15 cellular contexts compared by ENCODE assay signal in genomic region chr2:24024018-24024417, GRCh38. TPM values are rescaled to one million over a fixed set of nuclear protein-coding genes. Genes with fewer than 3 reads are reported as not detected.
DNase-seq lines count a peak whose midpoint lies in the region; ATAC-seq and TF ChIP-seq lines count a peak whose summit lies in the region.
"Had no signal": no experiment of that assay in that cellular context is flagged by ENCODE, and none has a peak within 500 bp of the region (broad histone marks: within the 10 kb centered on the region; RNA-seq: fewer than 3 reads in every experiment).

No MANE protein-coding gene starts in this region.

- H3K18ac ChIP-seq in trophoblast cell (ENCODE audit: low read length), result no peak overlapping the region

- H3K4me3 Mint-ChIP-seq in endodermal cell, result no peak overlapping the region
- H3K4me3 Mint-ChIP-seq: naive thymus-derived CD8-positive, alpha-beta T cell had no signal

- no peak overlapping the region for H4K12ac ChIP-seq in trophoblast cell (ENCODE audit: low read depth, low read length)

- H3K36me3 Mint-ChIP-seq in endodermal cell (ENCODE audit: low read depth), result peaks cover 22% of the 10 kb centered on the region

- peak; percentile 72 for TF ChIP-seq CTCF in endodermal cell (conservative IDR thresholded peaks at IDR 0.05)

- ATAC-seq in HG02840 (IDR thresholded peaks at IDR 0.05; ENCODE audit: low FRiP score, unreplicated experiment), result no peak
- no peak for ATAC-seq in GM18868 (IDR thresholded peaks at IDR 0.05; ENCODE audit: unreplicated experiment)
- ATAC-seq: naive thymus-derived CD8-positive, alpha-beta T cell had no signal

- H3K27ac Mint-ChIP-seq in endodermal cell, result peak overlapping the region; percentile 79

- 84% methylated on average over 12 of the region's 12 CpGs; no CpG with 5 or more reads in 1 of the 2 experiments for WGBS in endodermal cell (ENCODE audit: insufficient coverage in 1 of 2, insufficient read length in 1 of 2), 2 experiments
- no CpG with 5 or more reads among the region's 12 CpGs for WGBS in trophoblast cell (ENCODE audit: extremely low coverage, insufficient coverage, insufficient read length)

- H3K9me3 ChIP-seq in endodermal cell (ENCODE audit: control insufficient read depth, low read length) (no peaks in the 10 kb centered on the region), trophoblast cell (ENCODE audit: insufficient read depth, low read depth, low read length) (peaks cover 5% of the 10 kb centered on the region)
- H3K9me3 ChIP-seq: sigmoid colon had no signal

- H3K79me1 ChIP-seq in trophoblast cell (ENCODE audit: low read length), result no peaks in the 10 kb centered on the region

- no peak overlapping the region for H2BK120ac ChIP-seq in trophoblast cell (ENCODE audit: insufficient read depth, low read length, poor library complexity)

- no peak overlapping the region for H2BK12ac ChIP-seq in trophoblast cell (ENCODE audit: low read length)

- H3K79me2 ChIP-seq in trophoblast cell (ENCODE audit: control insufficient read depth, insufficient read depth, low read length, poor library complexity), result no peaks in the 10 kb centered on the region

- no peak overlapping the region for H2AFZ ChIP-seq in trophoblast cell (ENCODE audit: insufficient read depth, low read length, poor library complexity)

- no peak overlapping the region for H4K8ac ChIP-seq in trophoblast cell (ENCODE audit: low read depth, low read length)

- no peak overlapping the region for H4K91ac ChIP-seq in trophoblast cell (ENCODE audit: low read depth, low read length)

- no peak overlapping the region for H3K14ac ChIP-seq in trophoblast cell (ENCODE audit: low read length)

- peaks cover 17% of the 10 kb centered on the region for H3K4me1 Mint-ChIP-seq in endodermal cell

- H3K36me3 ChIP-seq in endodermal cell (ENCODE audit: control insufficient read depth, insufficient read depth, low read length), result peaks cover 5% of the 10 kb centered on the region
- H3K36me3 ChIP-seq in trophoblast cell (ENCODE audit: control insufficient read depth in 1 of 2, insufficient read depth in 2 of 2, low read length in 2 of 2), result peaks cover 11 to 15% of the 10 kb centered on the region in 2 experiments

- no peaks in the 10 kb centered on the region for H3K27me3 Mint-ChIP-seq in endodermal cell (ENCODE audit: insufficient read depth)
- H3K27me3 Mint-ChIP-seq: naive thymus-derived CD8-positive, alpha-beta T cell had no signal

- no peak overlapping the region for H2BK5ac ChIP-seq in trophoblast cell (ENCODE audit: low read depth, low read length, poor library complexity)

- no peak overlapping the region for H3K4ac ChIP-seq in trophoblast cell (ENCODE audit: low read depth, low read length)

- no peak overlapping the region for H3K4me2 ChIP-seq in trophoblast cell (ENCODE audit: low read length)
- H3K4me2 ChIP-seq: KMS-11 had no signal

- no peak overlapping the region for H3K4me3 ChIP-seq in endodermal cell (ENCODE audit: low read length)
- no peak overlapping the region for H3K4me3 ChIP-seq in trophoblast cell (ENCODE audit: low read depth, low read length)
- H3K4me3 ChIP-seq: sigmoid colon had no signal

- H3K4me1 ChIP-seq in endodermal cell (ENCODE audit: control insufficient read depth, insufficient read depth, low read length) (no peaks in the 10 kb centered on the region), trophoblast cell (ENCODE audit: control insufficient read depth in 1 of 2, insufficient read depth in 2 of 2, low read length in 2 of 2) (no peaks in the 10 kb centered on the region)
- H3K4me1 ChIP-seq: sigmoid colon had no signal

- no peaks in the 10 kb centered on the region for H3K9me3 Mint-ChIP-seq in endodermal cell
- H3K9me3 Mint-ChIP-seq: naive thymus-derived CD8-positive, alpha-beta T cell had no signal

- no peak overlapping the region for H3K23ac ChIP-seq in trophoblast cell (ENCODE audit: low read length)

- H3K27ac ChIP-seq in endodermal cell (ENCODE audit: low read depth, low read length) (no peak overlapping the region), trophoblast cell (ENCODE audit: low read depth, low read length) (no peak overlapping the region)
- H3K27ac ChIP-seq: KMS-11, sigmoid colon had no signal

- H3K27me3 ChIP-seq in endodermal cell (ENCODE audit: control insufficient read depth, insufficient read depth, low read length, poor library complexity, severe bottlenecking) (no peaks in the 10 kb centered on the region), trophoblast cell (ENCODE audit: insufficient read depth, low read length) (no peaks in the 10 kb centered on the region)
- H3K27me3 ChIP-seq: sigmoid colon had no signal

- peak; percentile 61 for DNase-seq in EH (ENCODE audit: low read depth)
- DNase-seq in LHCN-M2 (ENCODE audit: low read depth), result peak; percentile 8
- DNase-seq in endodermal cell, result peak; percentile 81
- DNase-seq in trophoblast cell, result peak; percentile 38 to 51
- DNase-seq in activated CD4-positive, alpha-beta T cell treated with anti-CD3 and anti-CD28 coated beads for 1 hour, result no peak
- DNase-seq: activated CD4-positive, alpha-beta T cell treated with anti-CD3 and anti-CD28 coated beads for 4 hours; activated gamma-delta T cell; DMS153; left cardiac atrium; naive thymus-derived CD8-positive, alpha-beta T cell; NCI-H1930; sigmoid colon had no signal

- H3K9ac ChIP-seq in endodermal cell (ENCODE audit: extremely low read depth, low read length, poor library complexity, severe bottlenecking), result no peak overlapping the region
- no peak overlapping the region for H3K9ac ChIP-seq in trophoblast cell (ENCODE audit: low read length)
- H3K9ac ChIP-seq: KMS-11 had no signal

- H2AK5ac ChIP-seq in trophoblast cell (ENCODE audit: low read length), result no peak overlapping the region

RNA-seq across cellular contexts. Expression of gene MFSD2B, which starts 14.1 kb away (rescaled TPM):
- total RNA-seq in LHCN-M2 (2014; rRNA removed), result 0.51 TPM in 1 of 2 replicates, not detected in the other
- 0.53 TPM for polyA plus RNA-seq in LHCN-M2 (2012)
- 1 to 10 TPM in 1 of 2 donors, under 1 TPM in 1; 0.91 to 1.0 TPM for total RNA-seq in endodermal cell
- polyA plus RNA-seq in endodermal cell (2013, experiment 1 of 2), result 0.75 TPM
- 0.50 TPM for polyA plus RNA-seq in endodermal cell (2013, experiment 2 of 2)
- polyA plus RNA-seq in trophoblast cell (2013), result 0.12 and 0.15 TPM in 2 replicates
- total RNA-seq: sigmoid colon had no signal

RNA-seq across cellular contexts. Expression of gene WDCP, which starts 23.2 kb away (rescaled TPM):
- total RNA-seq in LHCN-M2 (2014; rRNA removed) (12.3 and 14.3 TPM in 2 replicates), endodermal cell (10 to 100 TPM; 18.2 to 24.1 TPM)
- polyA plus RNA-seq in LHCN-M2 (2012), result 4.0 TPM
- 16.7 TPM for polyA plus RNA-seq in endodermal cell (2013, experiment 1 of 2)
- 16.2 TPM for polyA plus RNA-seq in endodermal cell (2013, experiment 2 of 2)
- 4.3 and 4.7 TPM in 2 replicates for polyA plus RNA-seq in trophoblast cell (2013)

RNA-seq across cellular contexts. Expression of gene FKBP1B, which starts 25.5 kb away (rescaled TPM):
- 9.3 and 11.7 TPM in 2 replicates for total RNA-seq in LHCN-M2 (2014; rRNA removed)
- 9.4 TPM for polyA plus RNA-seq in LHCN-M2 (2012)
- total RNA-seq in endodermal cell, result 10 to 100 TPM; 35.3 to 39.0 TPM
- 39.3 TPM for polyA plus RNA-seq in endodermal cell (2013, experiment 1 of 2)
- 36.3 TPM for polyA plus RNA-seq in endodermal cell (2013, experiment 2 of 2)
- 22.2 and 23.6 TPM in 2 replicates for polyA plus RNA-seq in trophoblast cell (2013)

RNA-seq across cellular contexts. Expression of gene SF3B6, which starts 52.1 kb away (rescaled TPM):
- 130 and 144 TPM in 2 replicates for total RNA-seq in LHCN-M2 (2014; rRNA removed)
- polyA plus RNA-seq in LHCN-M2 (2012), result 129 TPM
- total RNA-seq in endodermal cell, result 100 to 1,000 TPM; 109 to 131 TPM
- 151 TPM for polyA plus RNA-seq in endodermal cell (2013, experiment 1 of 2)
- 143 TPM for polyA plus RNA-seq in endodermal cell (2013, experiment 2 of 2)
- polyA plus RNA-seq in trophoblast cell (2013), result 204 and 206 TPM in 2 replicates
